In the genomic region with DNA sequence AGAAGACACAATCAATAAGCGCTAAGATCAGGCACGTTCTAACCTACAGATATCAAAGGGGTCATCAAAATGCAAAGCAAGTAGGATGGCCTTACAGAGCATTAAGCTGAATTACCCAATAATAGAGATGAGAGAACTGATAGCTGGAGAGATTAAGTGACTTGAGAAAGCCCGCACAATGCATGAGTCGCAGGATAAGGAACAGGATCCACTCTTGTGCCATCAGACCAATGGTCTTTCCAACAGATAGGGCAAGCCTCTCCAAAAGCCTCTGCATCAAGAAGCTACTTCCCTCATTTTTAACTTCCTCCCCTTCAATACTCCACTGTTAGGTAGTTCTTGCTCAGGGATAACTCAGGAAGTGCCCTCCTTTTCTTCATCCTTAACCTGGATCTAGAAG, we compare ENCODE assay signal across 12 cellular contexts. TPM values are rescaled to one million over a fixed set of nuclear protein-coding genes. Genes with fewer than 3 reads are reported as not detected.
DNase-seq lines count a peak whose midpoint lies in the region; ATAC-seq, FAIRE-seq and TF ChIP-seq lines count a peak whose summit lies in the region.
"Had no signal": no experiment of that assay in that cellular context is flagged by ENCODE, and none has a peak within 500 bp of the region (broad histone marks: within the 10 kb centered on the region; RNA-seq: fewer than 3 reads in every experiment).

No MANE protein-coding gene starts in this region.

- H3K9me3 Mint-ChIP-seq in CD8-positive, alpha-beta T cell, result peaks cover 6% of the 10 kb centered on the region
- H3K9me3 Mint-ChIP-seq in IgD-negative memory B cell, result peaks cover 0 to 3% (median 0%) of the 10 kb centered on the region in 3 donors
- peaks cover 4% of the 10 kb centered on the region for H3K9me3 Mint-ChIP-seq in activated T-helper 17 cell treated with anti-CD3 and anti-CD28 coated beads, Interleukin-2, amount 50 U/mL, for 72 hours

- no peak overlapping the region for H4K8ac ChIP-seq in mesenchymal stem cell (ENCODE audit: low read length)

- no peak overlapping the region for H2BK15ac ChIP-seq in mesenchymal stem cell (ENCODE audit: low read depth, poor library complexity, severe bottlenecking)

- no peak overlapping the region for H3K18ac ChIP-seq in mesenchymal stem cell (ENCODE audit: low read depth in 1 of 2, low read length in 2 of 2)

- peak overlapping the region; percentile 70 for H3K4me3 Mint-ChIP-seq in CD8-positive, alpha-beta T cell
- peak overlapping the region; percentile 88 to 96 (median 94) for H3K4me3 Mint-ChIP-seq in IgD-negative memory B cell
- H3K4me3 Mint-ChIP-seq in activated T-helper 17 cell treated with anti-CD3 and anti-CD28 coated beads, Interleukin-2, amount 50 U/mL, for 72 hours, result peak overlapping the region; percentile 83

- ATAC-seq in CD8-positive, alpha-beta T cell, result no peak
- no peak for ATAC-seq in activated T-helper 17 cell treated with anti-CD3 and anti-CD28 coated beads, Interleukin-2, amount 50 U/mL, for 72 hours (replicated peaks)
- ATAC-seq in GM21381 (IDR thresholded peaks at IDR 0.05; ENCODE audit: unreplicated experiment) (no peak), GM18511 (IDR thresholded peaks at IDR 0.05; ENCODE audit: unreplicated experiment) (no peak)
- ATAC-seq: body of pancreas had no signal

- no peak for TF ChIP-seq POLR2A in uterus (IDR thresholded peaks at IDR 0.05)

- peaks cover 32% of the 10 kb centered on the region for H3K4me1 ChIP-seq in CD8-positive, alpha-beta T cell (ENCODE audit: insufficient read depth, low read length)
- H3K4me1 ChIP-seq in mesenchymal stem cell (ENCODE audit: control insufficient read depth, insufficient read depth, low read depth, low read length) (peaks cover 3% of the 10 kb centered on the region), uterus (no peaks in the 10 kb centered on the region)

- no peak overlapping the region for H3K27ac ChIP-seq in CD8-positive, alpha-beta T cell (ENCODE audit: low read depth, low read length)
- H3K27ac ChIP-seq in mesenchymal stem cell (ENCODE audit: low read length, poor library complexity, severe bottlenecking) (peak overlapping the region; percentile 4), uterus (no peak overlapping the region)
- H3K27ac ChIP-seq: body of pancreas, vagina had no signal

- POLR2A ChIA-PET in CD8-positive, alpha-beta T cell (lab: Charles Lee), result interaction anchor here (1.3 kb wide), 1 partner anchor 8 kb away, joined by 4 read pairs; no protein-coding TSS in a partner anchor

- H3K23ac ChIP-seq in mesenchymal stem cell (ENCODE audit: low read length in 2 of 2), result no peak overlapping the region

- TF ChIP-seq CTCF in CD8-positive, alpha-beta T cell (IDR thresholded peaks at IDR 0.05), result no peak
- TF ChIP-seq CTCF in uterus (IDR thresholded peaks at IDR 0.05) (no peak), D721Med (IDR thresholded peaks at IDR 0.05; ENCODE audit: insufficient read depth, missing control alignments) (no peak)

- peaks cover 11% of the 10 kb centered on the region for H3K79me1 ChIP-seq in mesenchymal stem cell (replicated peaks; ENCODE audit: low read length, poor library complexity, severe bottlenecking)

- H2BK12ac ChIP-seq in mesenchymal stem cell (ENCODE audit: low read length in 2 of 2), result no peak overlapping the region

- no peak overlapping the region for H3K27ac Mint-ChIP-seq in CD8-positive, alpha-beta T cell
- peak overlapping the region in 2 of 3 donors; percentile 26 to 41 for H3K27ac Mint-ChIP-seq in IgD-negative memory B cell
- no peak overlapping the region for H3K27ac Mint-ChIP-seq in activated T-helper 17 cell treated with anti-CD3 and anti-CD28 coated beads, Interleukin-2, amount 50 U/mL, for 72 hours

- intact Hi-C loops in CD8-positive, alpha-beta T cell (cut with DNase I, micrococcal nuclease), result no loop called here
- intact Hi-C loops in uterus (cut with DNase I; ENCODE audit: low total_unique reads), result no loop called here

- no peaks in the 10 kb centered on the region for H3K36me3 ChIP-seq in CD8-positive, alpha-beta T cell (ENCODE audit: insufficient read depth, low read length)
- peaks cover 0 to 15% of the 10 kb centered on the region in 2 experiments for H3K36me3 ChIP-seq in mesenchymal stem cell (ENCODE audit: control insufficient read depth in 1 of 2, insufficient read depth in 2 of 2, low read depth in 1 of 2, low read length in 2 of 2)
- no peaks in the 10 kb centered on the region for H3K36me3 ChIP-seq in uterus

- H2AFZ ChIP-seq in mesenchymal stem cell (ENCODE audit: low read depth, low read length), result no peak overlapping the region

- no peaks in the 10 kb centered on the region for H3K27me3 Mint-ChIP-seq in CD8-positive, alpha-beta T cell (ENCODE audit: low read depth)
- H3K27me3 Mint-ChIP-seq in IgD-negative memory B cell, result no peaks in the 10 kb centered on the region
- H3K27me3 Mint-ChIP-seq in activated T-helper 17 cell treated with anti-CD3 and anti-CD28 coated beads, Interleukin-2, amount 50 U/mL, for 72 hours, result no peaks in the 10 kb centered on the region

- peaks cover 45% of the 10 kb centered on the region for H3K4me1 Mint-ChIP-seq in CD8-positive, alpha-beta T cell (ENCODE audit: low read depth)
- peaks cover 34 to 53% (median 52%) of the 10 kb centered on the region in 3 donors for H3K4me1 Mint-ChIP-seq in IgD-negative memory B cell
- peaks cover 25% of the 10 kb centered on the region for H3K4me1 Mint-ChIP-seq in activated T-helper 17 cell treated with anti-CD3 and anti-CD28 coated beads, Interleukin-2, amount 50 U/mL, for 72 hours

- no peak for FAIRE-seq in D721Med (lab: Jason Lieb, UNC)

- 69% methylated on average over 4 of the region's 4 CpGs for WGBS in mesenchymal stem cell

- H3K36me3 Mint-ChIP-seq in CD8-positive, alpha-beta T cell, result peaks cover 18% of the 10 kb centered on the region
- H3K36me3 Mint-ChIP-seq in IgD-negative memory B cell, result peaks cover 13% of the 10 kb centered on the region
- H3K36me3 Mint-ChIP-seq in activated T-helper 17 cell treated with anti-CD3 and anti-CD28 coated beads, Interleukin-2, amount 50 U/mL, for 72 hours (ENCODE audit: low read depth), result peaks cover 41% of the 10 kb centered on the region

- H3K4ac ChIP-seq in mesenchymal stem cell (ENCODE audit: low read depth in 1 of 2, low read length in 2 of 2), result no peak overlapping the region

- DNase-seq in CD8-positive, alpha-beta T cell, result no peak
- DNase-seq in mesenchymal stem cell (peak; percentile 60), uterus (no peak), D721Med (ENCODE audit: insufficient read length, low spot score) (no peak)
- DNase-seq: H7, SHP77 treated with DMSO at 0.1 percent for 48 hours had no signal

- H3K9me3 ChIP-seq in CD8-positive, alpha-beta T cell (ENCODE audit: low read length), result no peaks in the 10 kb centered on the region
- H3K9me3 ChIP-seq in mesenchymal stem cell (ENCODE audit: control insufficient read depth, low read length) (no peaks in the 10 kb centered on the region), uterus (no peaks in the 10 kb centered on the region)
- H3K9me3 ChIP-seq: body of pancreas, vagina had no signal

- H3K9ac ChIP-seq in mesenchymal stem cell (ENCODE audit: low read length), result no peak overlapping the region

- peak overlapping the region; percentile 80 for H3K4me2 ChIP-seq in mesenchymal stem cell (ENCODE audit: low read length, poor library complexity, severe bottlenecking)

- H2BK5ac ChIP-seq in mesenchymal stem cell (ENCODE audit: low read depth, low read length, poor library complexity, severe bottlenecking), result no peak overlapping the region

- H2BK120ac ChIP-seq in mesenchymal stem cell (ENCODE audit: low read depth, low read length), result no peak overlapping the region

- CTCF ChIA-PET in CD8-positive, alpha-beta T cell (lab: Charles Lee), result interaction anchor here (1.2 to 1.3 kb wide), 2 partner anchors 11 to 26 kb away, joined by 3 read pairs; no protein-coding TSS in a partner anchor

- no peak overlapping the region for H3K14ac ChIP-seq in mesenchymal stem cell (ENCODE audit: low read length in 2 of 2)

- no peaks in the 10 kb centered on the region for H3K27me3 ChIP-seq in CD8-positive, alpha-beta T cell (ENCODE audit: insufficient read depth, low read length)
- H3K27me3 ChIP-seq in mesenchymal stem cell (ENCODE audit: control insufficient read depth in 1 of 2, insufficient read depth in 1 of 2, low read length in 2 of 2) (no peaks in the 10 kb centered on the region), uterus (no peaks in the 10 kb centered on the region)
- H3K27me3 ChIP-seq: body of pancreas, vagina had no signal

- H4K91ac ChIP-seq in mesenchymal stem cell (ENCODE audit: low read length), result no peak overlapping the region

- no peak overlapping the region for H3K4me3 ChIP-seq in CD8-positive, alpha-beta T cell (ENCODE audit: low read depth, low read length)
- H3K4me3 ChIP-seq in mesenchymal stem cell (ENCODE audit: insufficient read depth in 1 of 2, low read depth in 1 of 2, low read length in 2 of 2), result no peak overlapping the region
- H3K4me3 ChIP-seq in uterus, result no peak overlapping the region
- H3K4me3 ChIP-seq: body of pancreas, vagina had no signal

- H2AK5ac ChIP-seq in mesenchymal stem cell (ENCODE audit: low read length, severe bottlenecking), result no peak overlapping the region

RNA-seq across cellular contexts. Expression of gene CHML, which starts 2.6 kb away (rescaled TPM):
- 1 to 10 TPM; 8.3 to 8.8 TPM for total RNA-seq in CD8-positive, alpha-beta T cell
- 5.3 TPM for polyA plus RNA-seq in IgD-negative memory B cell
- total RNA-seq in activated T-helper 17 cell treated with anti-CD3 and anti-CD28 coated beads, Interleukin-2, amount 50 U/mL, for 72 hours, result 10 to 100 TPM in 1 of 2 donors, 1 to 10 TPM in 1; 8.9 to 13.4 TPM
- polyA plus RNA-seq in mesenchymal stem cell (2013, experiment 1 of 2), result 7.0 TPM
- 7.2 TPM for polyA plus RNA-seq in mesenchymal stem cell (2013, experiment 2 of 2)
- total RNA-seq in uterus, result 10 to 100 TPM in 2 of 4 donors, 1 to 10 TPM in 2; 4.9 to 34.6 (median 9.1) TPM

RNA-seq across cellular contexts. Expression of gene OPN3, which starts 2.6 kb away (rescaled TPM):
- 1 to 10 TPM; 1.2 to 1.4 TPM for total RNA-seq in CD8-positive, alpha-beta T cell
- 76.7 TPM for polyA plus RNA-seq in IgD-negative memory B cell
- 10 to 100 TPM in 1 of 2 donors, 1 to 10 TPM in 1; 9.2 to 14.7 TPM for total RNA-seq in activated T-helper 17 cell treated with anti-CD3 and anti-CD28 coated beads, Interleukin-2, amount 50 U/mL, for 72 hours
- polyA plus RNA-seq in mesenchymal stem cell (2013, experiment 1 of 2), result 45.4 TPM
- 49.2 TPM for polyA plus RNA-seq in mesenchymal stem cell (2013, experiment 2 of 2)
- total RNA-seq in uterus, result 10 to 100 TPM in 1 of 4 donors, 1 to 10 TPM in 2, under 1 TPM in 1; 0.26 to 34.9 (median 4.8) TPM

RNA-seq across cellular contexts. Expression of gene WDR64, which starts 14.5 kb away (rescaled TPM):
- total RNA-seq in CD8-positive, alpha-beta T cell, result under 1 TPM in 1 of 2 experiments, not detected in 1; 0.14 TPM
- 0.90 TPM for polyA plus RNA-seq in IgD-negative memory B cell
- not detected for total RNA-seq in activated T-helper 17 cell treated with anti-CD3 and anti-CD28 coated beads, Interleukin-2, amount 50 U/mL, for 72 hours
- not detected for polyA plus RNA-seq in mesenchymal stem cell (2013, experiment 1 of 2)
- 0.03 TPM for polyA plus RNA-seq in mesenchymal stem cell (2013, experiment 2 of 2)
- total RNA-seq in uterus, result under 1 TPM in 1 of 4 donors, not detected in 3; 0.21 TPM
- total RNA-seq: body of pancreas, H7, vagina had no signal

Comparison
In these comparisons a context has a peak if more than half of its experiments do, and no peak if none do; other contexts are left out.
1. H3K27ac Mint-ChIP-seq: peak in IgD-negative memory B cell (2 of 3); none in CD8-positive, alpha-beta T cell (single experiment) and activated T-helper 17 cell treated with anti-CD3 and anti-CD28 coated beads, Interleukin-2, amount 50 U/mL, for 72 hours (single experiment).
2. Peak in every context shown above with its lines, with median percentiles within 50 percentile points of each other: H3K4me3 Mint-ChIP-seq.